17 cellular contexts compared by ENCODE assay signal in the genomic region with DNA sequence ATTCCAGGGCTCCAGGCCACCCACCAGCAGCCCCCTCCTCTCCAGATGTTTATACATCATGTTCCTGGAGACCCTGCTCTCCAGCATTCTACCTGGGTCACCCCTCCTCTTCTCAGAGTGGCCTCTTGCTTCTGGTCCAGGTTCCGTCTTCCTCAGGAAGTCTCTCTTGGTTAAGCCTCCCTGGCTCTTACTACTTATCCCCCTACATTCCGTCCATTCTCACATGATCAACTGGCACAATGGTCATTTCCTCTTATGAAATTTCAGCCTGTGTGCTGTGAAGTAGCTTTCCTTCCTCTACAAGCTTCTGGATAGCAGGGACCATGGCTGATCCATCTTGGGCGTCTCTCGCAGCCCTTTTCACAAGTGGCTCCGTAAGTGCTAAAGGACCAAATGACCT. TPM values are rescaled to one million over a fixed set of nuclear protein-coding genes. Genes with fewer than 3 reads are reported as not detected.
DNase-seq lines count a peak whose midpoint lies in the region; TF ChIP-seq lines count a peak whose summit lies in the region.
"Had no signal": no experiment of that assay in that cellular context is flagged by ENCODE, and none has a peak within 500 bp of the region (broad histone marks: within the 10 kb centered on the region; RNA-seq: fewer than 3 reads in every experiment).

No MANE protein-coding gene starts in this region.

- H3K4me3 ChIP-seq in HUES48 (ENCODE audit: low read depth, low read length): no peak overlapping the region
- no peak overlapping the region for H3K4me3 ChIP-seq in sigmoid colon
- H3K4me3 ChIP-seq: GM12878, skin epidermis, stomach had no signal

- 85 to 92% methylated on average over 5 of the region's 5 CpGs for WGBS in sigmoid colon, 2 donors

- peaks cover 26% of the 10 kb centered on the region for H3K4me1 ChIP-seq in HUES48 (ENCODE audit: control insufficient read depth, insufficient read depth, low read length)
- H3K4me1 ChIP-seq in sigmoid colon: peaks cover 0 to 31% (median 28%) of the 10 kb centered on the region in 4 donors

- TF ChIP-seq CTCF in sigmoid colon (IDR thresholded peaks at IDR 0.05): no peak

- DNase-seq in dermis microvascular lymphatic vessel endothelial cell (ENCODE audit: low read depth in 2 of 2) (peak; percentile 52 to 57), medulla oblongata (ENCODE audit: extremely low spot score) (peak; percentile 30), sigmoid colon (no peak), COLO668 (lab: John Stamatoyannopoulos, UW; ENCODE audit: unreplicated experiment) (no peak), HPDE6-E6E7 (ENCODE audit: extremely low spot score) (no peak)
- DNase-seq in stimulated activated naive CD4-positive, alpha-beta T cell (lab: John Stamatoyannopoulos, UW): no peak
- DNase-seq: activated CD4-positive, alpha-beta T cell treated with anti-CD3 and anti-CD28 coated beads, Interleukin-2, amount 10 ng/mL, durations not matched to agents 7 days and 5 days; activated T-cell treated with anti-CD3 and anti-CD28 coated beads, Interleukin-2, amount 50 U/mL, for 1 hour; CD4-positive, alpha-beta T cell; cerebellar nuclear complex; left cardiac atrium; NCI-H510A treated with DMSO at 0.1 percent for 48 hours; stomach had no signal

- H3K27me3 ChIP-seq in HUES48 (ENCODE audit: control insufficient read depth, insufficient read depth, low read length): no peaks in the 10 kb centered on the region
- H3K27me3 ChIP-seq in sigmoid colon: no peaks in the 10 kb centered on the region
- H3K27me3 ChIP-seq: stomach had no signal

- no peak overlapping the region for H3K9ac ChIP-seq in HUES48 (ENCODE audit: low read depth, low read length)
- H3K9ac ChIP-seq: KMS-11 had no signal

- H3K9me3 ChIP-seq in HUES48 (ENCODE audit: control insufficient read depth, insufficient read depth, low read length) (no peaks in the 10 kb centered on the region), sigmoid colon (no peaks in the 10 kb centered on the region)
- H3K9me3 ChIP-seq: stomach had no signal

- no peaks in the 10 kb centered on the region for H3K36me3 ChIP-seq in HUES48 (ENCODE audit: control insufficient read depth, insufficient read depth, low read length)
- no peaks in the 10 kb centered on the region for H3K36me3 ChIP-seq in sigmoid colon
- H3K36me3 ChIP-seq: stomach had no signal

- intact Hi-C loops in sigmoid colon (cut with DNase I): no loop called here

- no peak for TF ChIP-seq POLR2A in sigmoid colon (IDR thresholded peaks at IDR 0.05)

- peak overlapping the region; percentile 90 for H3K27ac ChIP-seq in HUES48 (ENCODE audit: low read depth, low read length)
- H3K27ac ChIP-seq in sigmoid colon: peak overlapping the region; percentile 65 to 73 (median 66)
- H3K27ac ChIP-seq: KMS-11 had no signal

- no peak for TF ChIP-seq EP300 in sigmoid colon (IDR thresholded peaks at IDR 0.05)

RNA-seq across cellular contexts. Expression of a gene that starts 33.9 kb away (rescaled TPM):
- total RNA-seq in dermis microvascular lymphatic vessel endothelial cell (52.0 and 54.2 TPM in 2 replicates), sigmoid colon (100 to 1,000 TPM; 229 to 595 (median 347) TPM)
- polyA plus RNA-seq in sigmoid colon: 10 to 100 TPM in 1 of 3 donors, 1 to 10 TPM in 2; 1.6 to 34.5 (median 4.2) TPM

Comparison
In these comparisons a context has a peak if more than half of its experiments do, and no peak if none do; other contexts are left out.
1. DNase-seq: peak in dermis microvascular lymphatic vessel endothelial cell (2 of 2) and medulla oblongata (single experiment); none in sigmoid colon (single experiment), stimulated activated naive CD4-positive, alpha-beta T cell (0 of 6), COLO668 (single experiment) and HPDE6-E6E7 (single experiment).